1 cellular context compared by ENCODE assay signal in the genomic region with DNA sequence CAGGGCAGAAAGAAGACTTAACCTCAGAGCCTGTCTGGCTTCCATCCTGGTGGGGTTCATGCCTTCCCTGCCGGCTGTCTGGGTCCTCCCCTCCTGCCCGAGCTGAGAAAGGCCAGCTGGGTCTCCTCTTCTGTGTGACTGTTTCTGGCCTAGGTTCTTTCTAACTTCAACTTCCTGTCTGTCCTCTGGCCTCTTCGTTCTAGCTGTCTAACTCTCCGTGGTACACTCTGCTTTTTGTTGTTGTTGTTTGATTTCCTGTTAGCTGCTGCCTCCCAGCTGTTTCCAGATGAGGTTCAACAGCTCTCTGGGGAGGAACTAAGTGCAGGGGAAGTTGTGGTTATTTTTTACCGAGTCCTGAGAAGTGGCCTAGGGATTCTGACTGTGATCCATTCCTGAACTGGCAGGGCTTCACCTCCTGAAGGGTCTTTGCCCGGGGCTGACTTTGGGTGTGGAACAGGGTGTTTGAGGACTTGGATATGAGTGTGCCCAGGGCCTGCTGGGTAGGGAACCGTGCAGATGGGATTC.
TF ChIP-seq lines count a peak whose summit lies in the region.

No MANE protein-coding gene starts in this region.

TF ChIP-seq in H1, 55 proteins besides CTCF, POLR2A, EP300 and RAD21 (continued from another document):
- TF ChIP-seq JUN (IDR thresholded peaks at IDR 0.05; ENCODE audit: low read depth, low read length) (no peak), EZH2 (IDR thresholded peaks at IDR 0.05; ENCODE audit: low read depth, low read length, severe bottlenecking) (no peak), BRCA1 (IDR thresholded peaks at IDR 0.05; ENCODE audit: low read depth, low read length) (no peak), CHD1 (IDR thresholded peaks at IDR 0.05; ENCODE audit: low read depth, low read length) (no peak)
